16 cellular contexts compared by ENCODE assay signal in genomic region chr11:83661491-83662350, GRCh38.
"Had no signal": no experiment of that assay in that cellular context is flagged by ENCODE, and none has a peak within 500 bp of the region (broad histone marks: within the 10 kb centered on the region; RNA-seq: fewer than 3 reads in every experiment).

No MANE protein-coding gene starts in this region.

- FAIRE-seq: endometrium, TTC549 had no signal

- H3K27me3 Mint-ChIP-seq: activated naive CD4-positive, alpha-beta T cell treated with anti-CD3 and anti-CD28 coated beads, Interleukin-2, amount 50 U/mL, for 24 hours; stimulated activated naive CD8-positive, alpha-beta T cell treated with anti-CD3 and anti-CD28 coated beads, Interleukin-15, amount 100 ng/mL, for 72 hours had no signal

- H3K4me1 ChIP-seq: esophagus muscularis mucosa, uterus had no signal

- H3K27ac Mint-ChIP-seq: activated naive CD4-positive, alpha-beta T cell treated with anti-CD3 and anti-CD28 coated beads, Interleukin-2, amount 50 U/mL, for 24 hours; memory B cell; nephron; T-helper 1 cell treated with Interleukin-12 subunit alpha and Interleukin-12 subunit beta and Interleukin-4 antibody, amounts not matched to agents 30 μg/mL and 1 μg/mL, for 36 hours had no signal

- H3K9me3 Mint-ChIP-seq: activated naive CD4-positive, alpha-beta T cell treated with anti-CD3 and anti-CD28 coated beads, Interleukin-2, amount 50 U/mL, for 24 hours; memory B cell; nephron; stimulated activated naive CD8-positive, alpha-beta T cell treated with anti-CD3 and anti-CD28 coated beads, Interleukin-15, amount 100 ng/mL, for 72 hours; T-helper 1 cell treated with Interleukin-12 subunit alpha and Interleukin-12 subunit beta and Interleukin-4 antibody, amounts not matched to agents 30 μg/mL and 1 μg/mL, for 36 hours had no signal

- DNase-seq: activated CD4-positive, CD25-positive, alpha-beta regulatory T cell; activated T-cell treated with anti-CD3 and anti-CD28 coated beads, Interleukin-2, amount 50 U/mL, for 1 hour; amniotic stem cell; body of pancreas; stimulated activated CD4-positive, alpha-beta T cell treated with anti-CD3 and anti-CD28 coated beads, Interleukin-4, amount 100 ng/mL, for 1 hour; stimulated activated naive CD8-positive, alpha-beta T cell treated with anti-CD3 and anti-CD28 coated beads, Interleukin-15, amount 100 ng/mL, for 72 hours; uterus had no signal

- H3K27ac ChIP-seq: body of pancreas, esophagus muscularis mucosa, thoracic aorta, uterus had no signal

- H3K36me3 ChIP-seq: esophagus muscularis mucosa, thoracic aorta, uterus had no signal

- H3K4me1 Mint-ChIP-seq: activated naive CD4-positive, alpha-beta T cell treated with anti-CD3 and anti-CD28 coated beads, Interleukin-2, amount 50 U/mL, for 24 hours; memory B cell; nephron; stimulated activated naive CD8-positive, alpha-beta T cell treated with anti-CD3 and anti-CD28 coated beads, Interleukin-15, amount 100 ng/mL, for 72 hours had no signal

- ATAC-seq: body of pancreas; stimulated activated naive CD8-positive, alpha-beta T cell treated with anti-CD3 and anti-CD28 coated beads, Interleukin-15, amount 100 ng/mL, for 72 hours had no signal

- H3K27me3 ChIP-seq: body of pancreas, dorsolateral prefrontal cortex, esophagus muscularis mucosa, uterus had no signal

- H3K4me3 ChIP-seq: body of pancreas, dorsolateral prefrontal cortex, esophagus muscularis mucosa, thoracic aorta, uterus had no signal

- H3K4me3 Mint-ChIP-seq: activated naive CD4-positive, alpha-beta T cell treated with anti-CD3 and anti-CD28 coated beads, Interleukin-2, amount 50 U/mL, for 24 hours; memory B cell; nephron; stimulated activated naive CD8-positive, alpha-beta T cell treated with anti-CD3 and anti-CD28 coated beads, Interleukin-15, amount 100 ng/mL, for 72 hours; T-helper 1 cell treated with Interleukin-12 subunit alpha and Interleukin-12 subunit beta and Interleukin-4 antibody, amounts not matched to agents 30 μg/mL and 1 μg/mL, for 36 hours had no signal

- H3K36me3 Mint-ChIP-seq: activated naive CD4-positive, alpha-beta T cell treated with anti-CD3 and anti-CD28 coated beads, Interleukin-2, amount 50 U/mL, for 24 hours; memory B cell had no signal

- H3K9me3 ChIP-seq: body of pancreas, esophagus muscularis mucosa, thoracic aorta, uterus had no signal
